Comparison of ENCODE assay signal across 19 cellular contexts in the genomic region with DNA sequence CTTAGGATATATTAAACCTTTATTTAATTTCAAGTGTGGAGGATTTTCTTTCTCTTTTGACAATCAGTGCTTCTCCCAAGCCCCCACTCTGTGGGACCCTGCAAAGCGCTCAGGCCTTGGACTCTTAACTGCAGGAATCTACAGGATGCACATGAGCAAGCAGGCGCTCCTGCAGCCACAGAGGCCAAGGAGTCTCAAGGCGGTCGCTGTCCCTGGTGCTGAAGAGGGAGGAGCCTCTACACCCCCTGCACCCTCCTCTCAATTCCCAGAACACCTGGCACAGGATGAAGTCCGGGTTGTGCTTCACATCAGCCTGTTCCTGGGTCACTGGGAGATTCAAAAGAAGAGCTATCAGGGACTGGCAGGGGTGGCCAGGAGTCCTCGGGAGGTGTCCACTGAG. TPM values are rescaled to one million over a fixed set of nuclear protein-coding genes. Genes with fewer than 3 reads are reported as not detected.
DNase-seq lines count a peak whose midpoint lies in the region; ATAC-seq and TF ChIP-seq lines count a peak whose summit lies in the region.
"Had no signal": no experiment of that assay in that cellular context is flagged by ENCODE, and none has a peak within 500 bp of the region (broad histone marks: within the 10 kb centered on the region; RNA-seq: fewer than 3 reads in every experiment).

No MANE protein-coding gene starts in this region.

- DNase-seq in activated CD4-positive, alpha-beta T cell treated with anti-CD3 and anti-CD28 coated beads for 48 hours: peak; percentile 10
- no peak for DNase-seq in activated CD4-positive, alpha-beta T cell treated with anti-CD3 and anti-CD28 coated beads, Interleukin-2, amount 50 U/mL, for 1 hour
- DNase-seq in stimulated activated CD4-positive, alpha-beta T cell treated with anti-CD3 and anti-CD28 coated beads, Interleukin-15, amount 100 ng/mL, for 24 hours: peak; percentile 13
- DNase-seq in stimulated activated CD4-positive, alpha-beta T cell treated with anti-CD3 and anti-CD28 coated beads, Interleukin-12 subunit alpha, Interleukin-12 subunit beta, amount 100 ng/mL, for 4 hours: no peak
- peak; percentile 32 for DNase-seq in stimulated activated CD8-positive, alpha-beta memory T cell treated with anti-CD3 and anti-CD28 coated beads, Interleukin-4, amount 100 ng/mL, for 48 hours
- DNase-seq: Calu3; CD8-positive, alpha-beta T cell; EL; H7; NCI-H1417; NCI-H187; NCI-H2107; NCI-H510A treated with DMSO at 0.1 percent for 48 hours; NCI-H774; OCI-M1; SHP77 treated with DMSO at 0.1 percent for 48 hours had no signal

- ATAC-seq in GM21717 (IDR thresholded peaks at IDR 0.05; ENCODE audit: unreplicated experiment): no peak
- ATAC-seq in GM21737 (IDR thresholded peaks at IDR 0.05; ENCODE audit: unreplicated experiment): no peak
- ATAC-seq: CD8-positive, alpha-beta T cell had no signal

TF ChIP-seq in PFSK-1, 5 proteins besides CTCF, POLR2A, EP300 and RAD21:
- no peak for TF ChIP-seq FOXP2 (optimal IDR thresholded peaks at IDR 0.05; ENCODE audit: borderline replicate concordance, extremely low read depth, extremely low read length, insufficient read depth)
- TF ChIP-seq, protein P1, sequence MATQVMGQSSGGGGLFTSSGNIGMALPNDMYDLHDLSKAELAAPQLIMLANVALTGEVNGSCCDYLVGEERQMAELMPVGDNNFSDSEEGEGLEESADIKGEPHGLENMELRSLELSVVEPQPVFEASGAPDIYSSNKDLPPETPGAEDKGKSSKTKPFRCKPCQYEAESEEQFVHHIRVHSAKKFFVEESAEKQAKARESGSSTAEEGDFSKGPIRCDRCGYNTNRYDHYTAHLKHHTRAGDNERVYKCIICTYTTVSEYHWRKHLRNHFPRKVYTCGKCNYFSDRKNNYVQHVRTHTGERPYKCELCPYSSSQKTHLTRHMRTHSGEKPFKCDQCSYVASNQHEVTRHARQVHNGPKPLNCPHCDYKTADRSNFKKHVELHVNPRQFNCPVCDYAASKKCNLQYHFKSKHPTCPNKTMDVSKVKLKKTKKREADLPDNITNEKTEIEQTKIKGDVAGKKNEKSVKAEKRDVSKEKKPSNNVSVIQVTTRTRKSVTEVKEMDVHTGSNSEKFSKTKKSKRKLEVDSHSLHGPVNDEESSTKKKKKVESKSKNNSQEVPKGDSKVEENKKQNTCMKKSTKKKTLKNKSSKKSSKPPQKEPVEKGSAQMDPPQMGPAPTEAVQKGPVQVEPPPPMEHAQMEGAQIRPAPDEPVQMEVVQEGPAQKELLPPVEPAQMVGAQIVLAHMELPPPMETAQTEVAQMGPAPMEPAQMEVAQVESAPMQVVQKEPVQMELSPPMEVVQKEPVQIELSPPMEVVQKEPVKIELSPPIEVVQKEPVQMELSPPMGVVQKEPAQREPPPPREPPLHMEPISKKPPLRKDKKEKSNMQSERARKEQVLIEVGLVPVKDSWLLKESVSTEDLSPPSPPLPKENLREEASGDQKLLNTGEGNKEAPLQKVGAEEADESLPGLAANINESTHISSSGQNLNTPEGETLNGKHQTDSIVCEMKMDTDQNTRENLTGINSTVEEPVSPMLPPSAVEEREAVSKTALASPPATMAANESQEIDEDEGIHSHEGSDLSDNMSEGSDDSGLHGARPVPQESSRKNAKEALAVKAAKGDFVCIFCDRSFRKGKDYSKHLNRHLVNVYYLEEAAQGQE (IDR thresholded peaks at IDR 0.05; ENCODE audit: insufficient read depth in 1 of 2, low read depth in 2 of 2, low read length in 2 of 2): peak; percentile 83 to 93

RNA-seq across cellular contexts. Expression of a gene that starts 13.5 kb away (rescaled TPM):
- polyA plus RNA-seq in PFSK-1 (2012; ENCODE audit: insufficient read length, low read depth): not detected

RNA-seq across cellular contexts. Expression of a gene that starts 28.0 kb away (rescaled TPM):
- polyA plus RNA-seq in PFSK-1 (2012; ENCODE audit: insufficient read length, low read depth): not detected

Comparison
In these comparisons a context has a peak if more than half of its experiments do, and no peak if none do; other contexts are left out.
1. DNase-seq: peak in activated CD4-positive, alpha-beta T cell treated with anti-CD3 and anti-CD28 coated beads for 48 hours (single experiment), stimulated activated CD4-positive, alpha-beta T cell treated with anti-CD3 and anti-CD28 coated beads, Interleukin-15, amount 100 ng/mL, for 24 hours (single experiment) and stimulated activated CD8-positive, alpha-beta memory T cell treated with anti-CD3 and anti-CD28 coated beads, Interleukin-4, amount 100 ng/mL, for 48 hours (single experiment); none in activated CD4-positive, alpha-beta T cell treated with anti-CD3 and anti-CD28 coated beads, Interleukin-2, amount 50 U/mL, for 1 hour (single experiment) and stimulated activated CD4-positive, alpha-beta T cell treated with anti-CD3 and anti-CD28 coated beads, Interleukin-12 subunit alpha, Interleukin-12 subunit beta, amount 100 ng/mL, for 4 hours (single experiment).